ENCODE assay signal across 16 cellular contexts in genomic region chr15:58268746-58269145, GRCh38.
"Had no signal": no experiment of that assay in that cellular context is flagged by ENCODE, and none has a peak within 500 bp of the region (broad histone marks: within the 10 kb centered on the region; RNA-seq: fewer than 3 reads in every experiment).

No MANE protein-coding gene starts in this region.

- DNase-seq: activated B cell treated with CpG ODN at 0.5 μM for 24 hours; activated CD8-positive, alpha-beta memory T cell treated with anti-CD3 and anti-CD28 coated beads, Interleukin-2, amount 10 ng/mL, durations not matched to agents 7 days and 5 days; activated CD8-positive, alpha-beta T cell treated with anti-CD3 and anti-CD28 coated beads, Interleukin-2, amount 10 ng/mL, durations not matched to agents 7 days and 5 days; activated T-cell treated with anti-CD3 and anti-CD28 coated beads, Interleukin-2, amount 50 U/mL, for 48 hours; anterior cingulate cortex; dorsolateral prefrontal cortex; effector memory CD4-positive, alpha-beta T cell; left cardiac atrium; naive B cell; ovary; sigmoid colon; small intestine; stimulated activated CD4-positive, alpha-beta T cell treated with anti-CD3 and anti-CD28 coated beads, Interleukin-4, amount 100 ng/mL, for 24 hours; T-helper 1 cell had no signal

- H3K36me3 ChIP-seq: ovary, sigmoid colon had no signal

- H3K4me3 ChIP-seq: coronary artery, dorsolateral prefrontal cortex, ovary, sigmoid colon had no signal

- H3K4me1 ChIP-seq: sigmoid colon had no signal

- H3K9me3 ChIP-seq: ovary had no signal

- ATAC-seq: activated CD8-positive, alpha-beta memory T cell treated with anti-CD3 and anti-CD28 coated beads, Interleukin-2, amount 10 ng/mL, durations not matched to agents 7 days and 5 days; activated CD8-positive, alpha-beta T cell treated with anti-CD3 and anti-CD28 coated beads, Interleukin-2, amount 10 ng/mL, durations not matched to agents 7 days and 5 days; left cardiac atrium; stimulated activated effector memory CD8-positive, alpha-beta T cell treated with anti-CD3 and anti-CD28 coated beads, Interleukin-12 subunit alpha, Interleukin-12 subunit beta, amount 100 ng/mL, for 72 hours had no signal

- H3K27ac ChIP-seq: coronary artery, dorsolateral prefrontal cortex, ovary, sigmoid colon had no signal

- H3K27me3 ChIP-seq: dorsolateral prefrontal cortex, ovary, sigmoid colon had no signal
